10 cellular contexts compared by ENCODE assay signal in genomic region chr2:54581326-54582039, GRCh38.
A peak's percentile ranks its signal among the peaks of the same experiment; 100 is the strongest.
DNase-seq lines count a peak whose midpoint lies in the region; ATAC-seq lines count a peak whose summit lies in the region.
"Had no signal": no experiment of that assay in that cellular context is flagged by ENCODE, and none has a peak within 500 bp of the region (broad histone marks: within the 10 kb centered on the region; RNA-seq: fewer than 3 reads in every experiment).

No MANE protein-coding gene starts in this region.

- H3K9me3 Mint-ChIP-seq in effector memory CD8-positive, alpha-beta T cell = no peaks in the 10 kb centered on the region

- H3K4ac ChIP-seq in neuronal stem cell (ENCODE audit: low read length) = no peak overlapping the region

- H3K9me3 ChIP-seq in neuronal stem cell (replicated peaks in 1 of 2; ENCODE audit: control insufficient read depth in 2 of 2, insufficient read depth in 1 of 2, low read depth in 1 of 2, low read length in 2 of 2) = no peaks in the 10 kb centered on the region

- H3K27ac Mint-ChIP-seq in effector memory CD8-positive, alpha-beta T cell = peak overlapping the region; percentile 49 to 89

- no peak overlapping the region for H4K8ac ChIP-seq in neuronal stem cell (ENCODE audit: low read depth, low read length)

- H3K27ac ChIP-seq in neuronal stem cell (replicated peaks; ENCODE audit: low read length) = no peak overlapping the region

- peak; percentile 41 for DNase-seq in DMS79 treated with DMSO at 0.1 percent for 48 hours (lab: John Stamatoyannopoulos, UW)
- DNase-seq in NCI-H524 treated with DMSO at 0.1 percent for 48 hours (lab: John Stamatoyannopoulos, UW) = peak; percentile 67
- DNase-seq in effector memory CD8-positive, alpha-beta T cell = no peak
- DNase-seq in left cardiac atrium = no peak
- DNase-seq in neuronal stem cell (ENCODE audit: low spot score) = no peak
- DNase-seq: NCI-H1417 treated with DMSO at 0.1 percent for 48 hours; stimulated activated CD4-positive, alpha-beta T cell treated with anti-CD3 and anti-CD28 coated beads, Interleukin-4, amount 100 ng/mL, for 1 hour had no signal

- H4K91ac ChIP-seq in neuronal stem cell (ENCODE audit: low read depth, low read length, poor library complexity) = no peak overlapping the region

- H3K36me3 ChIP-seq in neuronal stem cell (replicated peaks in 1 of 2; ENCODE audit: control insufficient read depth in 2 of 2, insufficient read depth in 2 of 2, low read length in 2 of 2) = no peaks in the 10 kb centered on the region

- no peak overlapping the region for H3K4me2 ChIP-seq in neuronal stem cell (ENCODE audit: insufficient read depth, low read length, poor library complexity, severe bottlenecking)

- no peak overlapping the region for H3K14ac ChIP-seq in neuronal stem cell (ENCODE audit: low read length)

- H2BK15ac ChIP-seq in neuronal stem cell (ENCODE audit: low read length) = no peak overlapping the region

- peaks cover 8 to 19% of the 10 kb centered on the region in 2 donors for H3K4me1 ChIP-seq in neuronal stem cell (ENCODE audit: control insufficient read depth in 2 of 2, insufficient read depth in 1 of 2, low read depth in 1 of 2, low read length in 2 of 2)

- H3K4me1 Mint-ChIP-seq in effector memory CD8-positive, alpha-beta T cell (ENCODE audit: low read depth in 2 of 2) = peaks cover 46 to 80% of the 10 kb centered on the region in 2 donors

- no peaks in the 10 kb centered on the region for H3K27me3 ChIP-seq in neuronal stem cell (ENCODE audit: control insufficient read depth in 3 of 3, insufficient read depth in 3 of 3, low read depth in 1 of 3, low read length in 3 of 3)

- H2BK120ac ChIP-seq in neuronal stem cell (ENCODE audit: low read depth, low read length) = no peak overlapping the region

- peaks cover 15% of the 10 kb centered on the region for H3K36me3 Mint-ChIP-seq in effector memory CD8-positive, alpha-beta T cell (ENCODE audit: insufficient read depth)

- intact Hi-C loops in left cardiac atrium (cut with DNase I) = no loop called here

- ATAC-seq in GM19043 (IDR thresholded peaks at IDR 0.05; ENCODE audit: low read depth, unreplicated experiment) (peak; percentile 30), left cardiac atrium (no peak), GM18502 (IDR thresholded peaks at IDR 0.05; ENCODE audit: poor library complexity, unreplicated experiment) (no peak), GM21737 (IDR thresholded peaks at IDR 0.05; ENCODE audit: unreplicated experiment) (no peak)
- ATAC-seq in effector memory CD8-positive, alpha-beta T cell (replicated peaks) = no peak

- H3K27me3 Mint-ChIP-seq in effector memory CD8-positive, alpha-beta T cell = no peaks in the 10 kb centered on the region

- H2AFZ ChIP-seq in neuronal stem cell (ENCODE audit: low read length) = no peak overlapping the region

- H3K23ac ChIP-seq in neuronal stem cell (ENCODE audit: low read depth, low read length, poor library complexity) = no peak overlapping the region

- H3K4me3 Mint-ChIP-seq in effector memory CD8-positive, alpha-beta T cell = peak overlapping the region; percentile 42 to 65

- no peak overlapping the region for H2BK5ac ChIP-seq in neuronal stem cell (ENCODE audit: low read length)

- no peak overlapping the region for H2AK5ac ChIP-seq in neuronal stem cell (ENCODE audit: low read depth, low read length)

- H3K79me1 ChIP-seq in neuronal stem cell (ENCODE audit: low read depth, low read length) = no peaks in the 10 kb centered on the region

- H3K4me3 ChIP-seq in neuronal stem cell (ENCODE audit: low read length in 2 of 2) = no peak overlapping the region

- no CpG with 5 or more reads among the region's 7 CpGs for whole genome bisulfite sequencing in neuronal stem cell (ENCODE audit: extremely low coverage in 2 of 2, insufficient read length in 2 of 2, insufficient replicate concordance in 1 of 2), 2 donors

- H3K9ac ChIP-seq in neuronal stem cell (ENCODE audit: low read depth, low read length, poor library complexity) = no peak overlapping the region

- H2BK12ac ChIP-seq in neuronal stem cell (ENCODE audit: low read length) = no peak overlapping the region

- no peak overlapping the region for H3K18ac ChIP-seq in neuronal stem cell (ENCODE audit: low read length)

Comparison
In these comparisons a context has a peak if more than half of its experiments do, and no peak if none do; other contexts are left out.
1. DNase-seq: peak in DMS79 treated with DMSO at 0.1 percent for 48 hours (single experiment) and NCI-H524 treated with DMSO at 0.1 percent for 48 hours (single experiment); none in effector memory CD8-positive, alpha-beta T cell (0 of 3), left cardiac atrium (single experiment) and neuronal stem cell (single experiment).